Comparison of ENCODE assay signal across 11 cellular contexts in genomic region chr13:113875429-113875815, GRCh38.
"Had no signal": no experiment of that assay in that cellular context is flagged by ENCODE, and none has a peak within 500 bp of the region (broad histone marks: within the 10 kb centered on the region; RNA-seq: fewer than 3 reads in every experiment).

No MANE protein-coding gene starts in this region.

- H3K4me3 ChIP-seq: adrenal gland, lung, psoas muscle had no signal

- H3K4me1 ChIP-seq: adrenal gland had no signal

- ATAC-seq: left colon, psoas muscle had no signal

- H3K27ac Mint-ChIP-seq: naive B cell had no signal

- H3K36me3 Mint-ChIP-seq: naive B cell had no signal

- H3K27ac ChIP-seq: adrenal gland, psoas muscle had no signal

- DNase-seq: activated CD4-positive, alpha-beta T cell treated with anti-CD3 and anti-CD28 coated beads, Interleukin-2, amount 50 U/mL, for 1 hour; activated CD4-positive, CD25-positive, alpha-beta regulatory T cell; activated T-cell treated with anti-CD3 and anti-CD28 coated beads, Interleukin-2, amount 50 U/mL, for 1 hour; adrenal gland; left colon; midbrain; naive B cell; occipital lobe; stimulated activated CD4-positive, alpha-beta T cell treated with anti-CD3 and anti-CD28 coated beads, Interleukin-12 subunit alpha, Interleukin-12 subunit beta, amount 100 ng/mL, for 4 hours had no signal

- H3K4me1 Mint-ChIP-seq: naive B cell had no signal

- H3K9me3 ChIP-seq: adrenal gland, psoas muscle had no signal

- H3K36me3 ChIP-seq: adrenal gland had no signal

- H3K4me3 Mint-ChIP-seq: naive B cell had no signal

- H3K27me3 ChIP-seq: adrenal gland had no signal
